In the genomic region with DNA sequence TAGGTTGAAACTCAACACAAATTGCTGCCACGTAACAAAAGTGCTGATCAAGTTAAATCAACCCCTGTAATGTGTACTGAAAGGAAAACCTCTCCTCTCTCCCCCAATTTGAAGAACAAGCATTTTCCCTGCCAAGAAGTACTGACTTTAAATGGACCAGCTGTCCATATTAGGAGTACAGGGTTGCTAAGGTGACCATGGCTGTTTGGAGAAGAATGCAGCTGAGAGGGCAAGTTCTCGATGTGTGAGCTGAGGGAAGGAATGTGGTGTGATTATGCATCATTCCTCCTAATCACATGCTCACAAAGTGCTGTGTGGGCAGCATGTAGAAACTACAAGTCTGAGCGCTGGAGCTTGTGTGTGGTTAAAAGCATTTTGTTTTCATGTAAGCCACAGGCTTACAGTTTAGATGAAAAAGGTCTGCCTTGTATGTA, we compare ENCODE assay signal across 9 cellular contexts. TPM values are rescaled to one million over a fixed set of nuclear protein-coding genes. Genes with fewer than 3 reads are reported as not detected.
DNase-seq lines count a peak whose midpoint lies in the region; TF ChIP-seq lines count a peak whose summit lies in the region.
"Had no signal": no experiment of that assay in that cellular context is flagged by ENCODE, and none has a peak within 500 bp of the region (broad histone marks: within the 10 kb centered on the region; RNA-seq: fewer than 3 reads in every experiment).

No MANE protein-coding gene starts in this region.

- H3K27ac ChIP-seq in HEK293 (ENCODE audit: extremely low read depth, low read depth, low read length), result no peak overlapping the region

- no peaks in the 10 kb centered on the region for H3K9me3 ChIP-seq in HEK293 (ENCODE audit: control insufficient read depth, insufficient read depth, low read depth, low read length)
- H3K9me3 ChIP-seq: BLaER1 treated with 17β-estradiol and CSF1 and Interleukin-3, amounts not matched to agents 10 nM and 100 nM had no signal

- H3K36me3 ChIP-seq in HEK293 (ENCODE audit: control insufficient read depth in 2 of 2, insufficient read depth in 1 of 2, low read length in 2 of 2), result peaks cover 4% of the 10 kb centered on the region in 2 experiments

- CTCF ChIA-PET in HEK293 (lab: Yijun Ruan, JAX), result interaction anchor here (1.2 kb wide), 1 partner anchor 37 kb away, joined by 5 read pairs; no protein-coding TSS in a partner anchor

- no peak overlapping the region for H3K4me3 ChIP-seq in HEK293 (ENCODE audit: low read depth, low read length)

- no peaks in the 10 kb centered on the region for H3K4me1 ChIP-seq in HEK293 (ENCODE audit: control insufficient read depth, insufficient read depth, low read length)

- DNase-seq in NCI-H2081 (lab: John Stamatoyannopoulos, UW), result peak; percentile 42 to 74
- DNase-seq in NCI-H2081 treated with DMSO at 0.1 percent for 48 hours (lab: John Stamatoyannopoulos, UW), result no peak
- DNase-seq in NCI-H1105 (lab: John Stamatoyannopoulos, UW), result peak; percentile 87
- DNase-seq in astrocyte of the hippocampus (ENCODE audit: low read depth, low spot score), result peak; percentile 98
- DNase-seq in hippocampal formation (lab: John Stamatoyannopoulos, UW), result peak; percentile 42 to 76
- DNase-seq in renal cortical epithelial cell (ENCODE audit: low read depth), result peak; percentile 100
- DNase-seq in NCI-H1694 treated with DMSO at 0.1 percent for 48 hours (lab: John Stamatoyannopoulos, UW), result no peak

- TF ChIP-seq CTCF in HEK293 (tag by site-specific recombination; IDR thresholded peaks at IDR 0.05), result no peak

- POLR2A ChIA-PET in HEK293 (lab: Yijun Ruan, JAX), result interaction anchor here (1.0 kb wide), 1 partner anchor 64 kb away, joined by 6 read pairs; a partner anchor contains a TSS

TF ChIP-seq in HEK293, 187 proteins besides CTCF, POLR2A, EP300 and RAD21:
- TF ChIP-seq GLIS1 (tag by site-specific recombination; IDR thresholded peaks at IDR 0.05) (no peak), GLI2 (tag by site-specific recombination; IDR thresholded peaks at IDR 0.05; ENCODE audit: borderline replicate concordance, low read depth) (no peak), ZNF138 (tag by site-specific recombination; IDR thresholded peaks at IDR 0.05; ENCODE audit: borderline replicate concordance) (no peak), ZBTB20 (tag by site-specific recombination; IDR thresholded peaks at IDR 0.05) (peak; percentile 52), PRDM1 (tag by site-specific recombination; IDR thresholded peaks at IDR 0.05) (peak; percentile 89), EGR2 (tag by site-specific recombination; IDR thresholded peaks at IDR 0.05; ENCODE audit: low read depth) (0 out of 2 replicates have a peak, but pooled peaks have one; percentile 34), ZBTB17 (tag by site-specific recombination; IDR thresholded peaks at IDR 0.05) (peak; percentile 75), ZNF600 (tag by site-specific recombination; IDR thresholded peaks at IDR 0.05) (peak; percentile 31; the same call in 1 of the 2 replicates), RBAK (tag by site-specific recombination; IDR thresholded peaks at IDR 0.05) (no peak), ZNF24 (tag by site-specific recombination; IDR thresholded peaks at IDR 0.05) (0 out of 2 replicates have a peak, but pooled peaks have one; percentile 23), ZFHX2 (tag by site-specific recombination; conservative IDR thresholded peaks at IDR 0.05) (peak; percentile 63), ZNF155 (tag by site-specific recombination; IDR thresholded peaks at IDR 0.05) (no peak), OVOL3 (tag by site-specific recombination; IDR thresholded peaks at IDR 0.05) (no peak), ZNF174 (tag by site-specific recombination; IDR thresholded peaks at IDR 0.05) (no peak), ZNF248 (tag by site-specific recombination; IDR thresholded peaks at IDR 0.05) (no peak), ZNF629 (tag by site-specific recombination; IDR thresholded peaks at IDR 0.05) (0 out of 2 replicates have a peak, but pooled peaks have one; percentile 18)
- TF ChIP-seq, protein P1, sequence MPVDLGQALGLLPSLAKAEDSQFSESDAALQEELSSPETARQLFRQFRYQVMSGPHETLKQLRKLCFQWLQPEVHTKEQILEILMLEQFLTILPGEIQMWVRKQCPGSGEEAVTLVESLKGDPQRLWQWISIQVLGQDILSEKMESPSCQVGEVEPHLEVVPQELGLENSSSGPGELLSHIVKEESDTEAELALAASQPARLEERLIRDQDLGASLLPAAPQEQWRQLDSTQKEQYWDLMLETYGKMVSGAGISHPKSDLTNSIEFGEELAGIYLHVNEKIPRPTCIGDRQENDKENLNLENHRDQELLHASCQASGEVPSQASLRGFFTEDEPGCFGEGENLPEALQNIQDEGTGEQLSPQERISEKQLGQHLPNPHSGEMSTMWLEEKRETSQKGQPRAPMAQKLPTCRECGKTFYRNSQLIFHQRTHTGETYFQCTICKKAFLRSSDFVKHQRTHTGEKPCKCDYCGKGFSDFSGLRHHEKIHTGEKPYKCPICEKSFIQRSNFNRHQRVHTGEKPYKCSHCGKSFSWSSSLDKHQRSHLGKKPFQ (tag by site-specific recombination; IDR thresholded peaks at IDR 0.05), result peak; percentile 89
- TF ChIP-seq, protein P2, sequence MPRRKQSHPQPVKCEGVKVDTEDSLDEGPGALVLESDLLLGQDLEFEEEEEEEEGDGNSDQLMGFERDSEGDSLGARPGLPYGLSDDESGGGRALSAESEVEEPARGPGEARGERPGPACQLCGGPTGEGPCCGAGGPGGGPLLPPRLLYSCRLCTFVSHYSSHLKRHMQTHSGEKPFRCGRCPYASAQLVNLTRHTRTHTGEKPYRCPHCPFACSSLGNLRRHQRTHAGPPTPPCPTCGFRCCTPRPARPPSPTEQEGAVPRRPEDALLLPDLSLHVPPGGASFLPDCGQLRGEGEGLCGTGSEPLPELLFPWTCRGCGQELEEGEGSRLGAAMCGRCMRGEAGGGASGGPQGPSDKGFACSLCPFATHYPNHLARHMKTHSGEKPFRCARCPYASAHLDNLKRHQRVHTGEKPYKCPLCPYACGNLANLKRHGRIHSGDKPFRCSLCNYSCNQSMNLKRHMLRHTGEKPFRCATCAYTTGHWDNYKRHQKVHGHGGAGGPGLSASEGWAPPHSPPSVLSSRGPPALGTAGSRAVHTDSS (tag by site-specific recombination; IDR thresholded peaks at IDR 0.05), result no peak
- TF ChIP-seq, protein P3, sequence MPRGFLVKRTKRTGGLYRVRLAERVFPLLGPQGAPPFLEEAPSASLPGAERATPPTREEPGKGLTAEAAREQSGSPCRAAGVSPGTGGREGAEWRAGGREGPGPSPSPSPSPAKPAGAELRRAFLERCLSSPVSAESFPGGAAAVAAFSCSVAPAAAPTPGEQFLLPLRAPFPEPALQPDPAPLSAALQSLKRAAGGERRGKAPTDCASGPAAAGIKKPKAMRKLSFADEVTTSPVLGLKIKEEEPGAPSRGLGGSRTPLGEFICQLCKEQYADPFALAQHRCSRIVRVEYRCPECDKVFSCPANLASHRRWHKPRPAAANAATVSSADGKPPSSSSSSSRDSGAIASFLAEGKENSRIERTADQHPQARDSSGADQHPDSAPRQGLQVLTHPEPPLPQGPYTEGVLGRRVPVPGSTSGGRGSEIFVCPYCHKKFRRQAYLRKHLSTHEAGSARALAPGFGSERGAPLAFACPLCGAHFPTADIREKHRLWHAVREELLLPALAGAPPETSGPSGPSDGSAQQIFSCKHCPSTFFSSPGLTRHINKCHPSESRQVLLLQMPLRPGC (tag by site-specific recombination; IDR thresholded peaks at IDR 0.05), result 0 out of 2 replicates have a peak, but pooled peaks have one; percentile 30
- TF ChIP-seq, protein P4, sequence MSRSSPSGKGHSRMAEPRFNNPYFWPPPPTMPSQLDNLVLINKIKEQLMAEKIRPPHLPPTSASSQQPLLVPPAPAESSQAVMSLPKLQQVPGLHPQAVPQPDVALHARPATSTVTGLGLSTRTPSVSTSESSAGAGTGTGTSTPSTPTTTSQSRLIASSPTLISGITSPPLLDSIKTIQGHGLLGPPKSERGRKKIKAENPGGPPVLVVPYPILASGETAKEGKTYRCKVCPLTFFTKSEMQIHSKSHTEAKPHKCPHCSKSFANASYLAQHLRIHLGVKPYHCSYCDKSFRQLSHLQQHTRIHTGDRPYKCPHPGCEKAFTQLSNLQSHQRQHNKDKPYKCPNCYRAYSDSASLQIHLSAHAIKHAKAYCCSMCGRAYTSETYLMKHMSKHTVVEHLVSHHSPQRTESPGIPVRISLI (tag by site-specific recombination; IDR thresholded peaks at IDR 0.05), result no peak
TF ChIP-seq in HEK293: peak in this region for 10.

RNA-seq across cellular contexts. Expression of a gene that starts 50.9 kb away (rescaled TPM):
- 284 and 471 TPM in 2 replicates for total RNA-seq in renal cortical epithelial cell

Comparison
In these comparisons a context has a peak if more than half of its experiments do, and no peak if none do; other contexts are left out.
1. DNase-seq: peak in NCI-H2081 (2 of 2), NCI-H1105 (single experiment), astrocyte of the hippocampus (single experiment), hippocampal formation (2 of 2) and renal cortical epithelial cell (single experiment); none in NCI-H2081 treated with DMSO at 0.1 percent for 48 hours (single experiment) and NCI-H1694 treated with DMSO at 0.1 percent for 48 hours (single experiment).